In genomic region chr13:94329277-94329676, GRCh38 we compare ENCODE assay signal across 15 cellular contexts.
A peak's percentile ranks its signal among the peaks of the same experiment; 100 is the strongest.
DNase-seq lines count a peak whose midpoint lies in the region; ATAC-seq, FAIRE-seq and TF ChIP-seq lines count a peak whose summit lies in the region.
"Had no signal": no experiment of that assay in that cellular context is flagged by ENCODE, and none has a peak within 500 bp of the region (broad histone marks: within the 10 kb centered on the region; RNA-seq: fewer than 3 reads in every experiment).

No MANE protein-coding gene starts in this region.

- peak in 1 of 2 experiments; percentile 23; a peak in 2 of 6 replicates for ATAC-seq in A549
- ATAC-seq in HG03159 (IDR thresholded peaks at IDR 0.05; ENCODE audit: unreplicated experiment), result no peak
- no peak for ATAC-seq in GM18870 (IDR thresholded peaks at IDR 0.05; ENCODE audit: unreplicated experiment)
- ATAC-seq: stimulated activated naive B cell treated with anti-CD40 and anti-IgM and Interleukin-4, amounts not matched to agents 10 μg/mL and 1 μg/mL and 100 μg/mL, for 72 hours; T-cell had no signal

- H3K4me1 ChIP-seq in A549 (peaks cover 17% of the 10 kb centered on the region), PC-9 (replicated peaks; ENCODE audit: insufficient read depth) (peaks cover 10% of the 10 kb centered on the region), neuronal stem cell (ENCODE audit: control insufficient read depth in 2 of 2, insufficient read depth in 1 of 2, low read depth in 1 of 2, low read length in 2 of 2) (peaks cover 2 to 13% of the 10 kb centered on the region in 2 donors)

- CTCF ChIA-PET in A549 (lab: Yijun Ruan, JAX), result interaction anchor here (0.6 kb wide), 1 partner anchor 1293 kb away, joined by 3 read pairs; no protein-coding TSS in a partner anchor
- CTCF ChIA-PET in PC-9 (lab: Charles Lee), result no interaction called here

- no peak overlapping the region for H2AK5ac ChIP-seq in neuronal stem cell (ENCODE audit: low read depth, low read length)

- no peaks in the 10 kb centered on the region for H3K79me2 ChIP-seq in PC-9 (ENCODE audit: low read depth)

- no peak overlapping the region for H2BK15ac ChIP-seq in neuronal stem cell (ENCODE audit: low read length)

- H3K36me3 ChIP-seq in PC-9 (ENCODE audit: low read depth) (no peaks in the 10 kb centered on the region), neuronal stem cell (replicated peaks in 1 of 2; ENCODE audit: control insufficient read depth in 2 of 2, insufficient read depth in 2 of 2, low read length in 2 of 2) (no peaks in the 10 kb centered on the region)
- H3K36me3 ChIP-seq: neural progenitor cell had no signal

- H3K18ac ChIP-seq in neuronal stem cell (ENCODE audit: low read length), result peak overlapping the region; percentile 38

- TF ChIP-seq CTCF in A549 (IDR thresholded peaks at IDR 0.05) (no peak), PC-9 (conservative IDR thresholded peaks at IDR 0.05) (no peak)

- no peak overlapping the region for H3K4ac ChIP-seq in neuronal stem cell (ENCODE audit: low read length)

- DNase-seq in A549 (ENCODE audit: low read depth in 1 of 2, low spot score in 1 of 2) (no peak), PC-9 (no peak), fibroblast of gingiva (ENCODE audit: low read depth) (peak; percentile 28), neuronal stem cell (ENCODE audit: low spot score) (no peak), NCI-H524 (lab: John Stamatoyannopoulos, UW) (no peak), NCI-H187 (lab: John Stamatoyannopoulos, UW) (no peak)
- DNase-seq: activated CD8-positive, alpha-beta T cell treated with anti-CD3 and anti-CD28 coated beads for 36 hours; AML-193; NCI-H1436 treated with DMSO at 0.1 percent for 48 hours; stimulated activated CD4-positive, alpha-beta T cell treated with anti-CD3 and anti-CD28 coated beads, Interleukin-1b, Interleukin-23, amount 100 ng/mL, for 48 hours; stimulated activated naive B cell treated with anti-CD40 and anti-IgM and Interleukin-4, amounts not matched to agents 10 μg/mL and 1 μg/mL and 100 μg/mL, for 72 hours; T-cell had no signal

- no peaks in the 10 kb centered on the region for H4K20me1 ChIP-seq in PC-9 (ENCODE audit: insufficient read depth)

- H3K9me3 ChIP-seq in A549, result no peaks in the 10 kb centered on the region
- H3K9me3 ChIP-seq in PC-9 (ENCODE audit: insufficient read depth, low read depth), result no peaks in the 10 kb centered on the region
- no peaks in the 10 kb centered on the region for H3K9me3 ChIP-seq in neuronal stem cell (replicated peaks in 1 of 2; ENCODE audit: control insufficient read depth in 2 of 2, insufficient read depth in 1 of 2, low read depth in 1 of 2, low read length in 2 of 2)

- no peaks in the 10 kb centered on the region for H3K9me2 ChIP-seq in PC-9 (ENCODE audit: insufficient read depth)

- no peak overlapping the region for H4K8ac ChIP-seq in neuronal stem cell (ENCODE audit: low read depth, low read length)

- no peak overlapping the region for H3K14ac ChIP-seq in neuronal stem cell (ENCODE audit: low read length)

- intact Hi-C loops in PC-9 (cut with micrococcal nuclease; ENCODE audit: unreplicated experiment), result no loop called here

- H2BK5ac ChIP-seq in neuronal stem cell (ENCODE audit: low read length), result no peak overlapping the region

- no TSS peak for BruUV-seq in PC-9 (replicated peaks; lab: Mats Ljungman, UMichigan)

- WGBS in A549 (ENCODE audit: missing lambda C conversion rate), result 74% methylated on average over 7 of the region's 7 CpGs
- WGBS in neuronal stem cell (ENCODE audit: extremely low coverage in 2 of 2, insufficient read length in 2 of 2, insufficient replicate concordance in 1 of 2), 2 donors, result no CpG with 5 or more reads among the region's 7 CpGs

- no peaks in the 10 kb centered on the region for H3F3A ChIP-seq in PC-9 (ENCODE audit: insufficient read depth, low read depth)

- TF ChIP-seq EP300 in A549 (IDR thresholded peaks at IDR 0.05), result no peak

- H3K79me1 ChIP-seq in neuronal stem cell (ENCODE audit: low read depth, low read length), result no peaks in the 10 kb centered on the region

- FAIRE-seq in A549 (lab: Jason Lieb, UNC), result no peak

- H3K27ac ChIP-seq in A549 (peak overlapping the region; percentile 74 to 88), PC-9 (peak overlapping the region; percentile 41; the same call in 1 of the 2 replicates), neuronal stem cell (replicated peaks; ENCODE audit: low read length) (no peak overlapping the region)
- H3K27ac ChIP-seq: neural progenitor cell had no signal

- H3K9ac ChIP-seq in neuronal stem cell (ENCODE audit: low read depth, low read length, poor library complexity), result no peak overlapping the region
- H3K9ac ChIP-seq: neural progenitor cell had no signal

- no peaks in the 10 kb centered on the region for H3K27me3 ChIP-seq in PC-9 (ENCODE audit: insufficient read depth, low read depth)
- H3K27me3 ChIP-seq in neuronal stem cell (ENCODE audit: control insufficient read depth in 3 of 3, insufficient read depth in 3 of 3, low read depth in 1 of 3, low read length in 3 of 3), result no peaks in the 10 kb centered on the region
- H3K27me3 ChIP-seq: neural progenitor cell had no signal

- no peak for TF ChIP-seq POLR2A in A549 (IDR thresholded peaks at IDR 0.05; ENCODE audit: low read length)

- H3K23ac ChIP-seq in neuronal stem cell (ENCODE audit: low read depth, low read length, poor library complexity), result no peak overlapping the region

- POLR2A ChIA-PET in A549 (lab: Yijun Ruan, JAX) (no interaction called here), PC-9 (lab: Charles Lee; ENCODE audit: unreplicated experiment) (no interaction called here)

- H3K4me2 ChIP-seq in A549 (peak overlapping the region; percentile 64), PC-9 (peak overlapping the region; percentile 24; the same call in 1 of the 2 replicates), neuronal stem cell (ENCODE audit: insufficient read depth, low read length, poor library complexity, severe bottlenecking) (no peak overlapping the region)
- H3K4me2 ChIP-seq: neural progenitor cell had no signal

- H2AFZ ChIP-seq in PC-9, result peak overlapping the region; percentile 23; the same call in 1 of the 2 replicates
- no peak overlapping the region for H2AFZ ChIP-seq in neuronal stem cell (ENCODE audit: low read length)
- H2AFZ ChIP-seq: neural progenitor cell had no signal

- H4K91ac ChIP-seq in neuronal stem cell (ENCODE audit: low read depth, low read length, poor library complexity), result no peak overlapping the region

- no peak for TF ChIP-seq RAD21 in A549 (conservative IDR thresholded peaks at IDR 0.05 in 1 of 2, IDR thresholded peaks at IDR 0.05 in 1 of 2)

- no peak overlapping the region for H2BK12ac ChIP-seq in neuronal stem cell (ENCODE audit: low read length)

- no peak overlapping the region for H3K4me3 ChIP-seq in A549
- no peak overlapping the region for H3K4me3 ChIP-seq in PC-9
- no peak overlapping the region for H3K4me3 ChIP-seq in neuronal stem cell (ENCODE audit: low read length in 2 of 2)
- H3K4me3 ChIP-seq: neural progenitor cell had no signal

- H2BK120ac ChIP-seq in neuronal stem cell (ENCODE audit: low read depth, low read length), result no peak overlapping the region

TF ChIP-seq in A549, 52 proteins besides CTCF, POLR2A, EP300 and RAD21:
- no peak for TF ChIP-seq NR3C1 (IDR thresholded peaks at IDR 0.05)
- TF ChIP-seq HEYL (CRISPR knock-in tag; IDR thresholded peaks at IDR 0.05), result no peak
- TF ChIP-seq SMC3 (IDR thresholded peaks at IDR 0.05), result no peak
- TF ChIP-seq HOXB5 (CRISPR knock-in tag; IDR thresholded peaks at IDR 0.05), result no peak
- no peak for TF ChIP-seq MAZ (IDR thresholded peaks at IDR 0.05; ENCODE audit: borderline replicate concordance, low read depth, low read length)
- TF ChIP-seq ZSCAN20 (CRISPR knock-in tag; IDR thresholded peaks at IDR 0.05), result no peak
- TF ChIP-seq, protein P1, sequence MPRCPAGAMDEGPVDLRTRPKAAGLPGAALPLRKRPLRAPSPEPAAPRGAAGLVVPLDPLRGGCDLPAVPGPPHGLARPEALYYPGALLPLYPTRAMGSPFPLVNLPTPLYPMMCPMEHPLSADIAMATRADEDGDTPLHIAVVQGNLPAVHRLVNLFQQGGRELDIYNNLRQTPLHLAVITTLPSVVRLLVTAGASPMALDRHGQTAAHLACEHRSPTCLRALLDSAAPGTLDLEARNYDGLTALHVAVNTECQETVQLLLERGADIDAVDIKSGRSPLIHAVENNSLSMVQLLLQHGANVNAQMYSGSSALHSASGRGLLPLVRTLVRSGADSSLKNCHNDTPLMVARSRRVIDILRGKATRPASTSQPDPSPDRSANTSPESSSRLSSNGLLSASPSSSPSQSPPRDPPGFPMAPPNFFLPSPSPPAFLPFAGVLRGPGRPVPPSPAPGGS (IDR thresholded peaks at IDR 0.05), result no peak
- no peak for TF ChIP-seq FOSL2 (IDR thresholded peaks at IDR 0.05)
- no peak for TF ChIP-seq FOSL2 (CRISPR knock-in tag; IDR thresholded peaks at IDR 0.05)
